ENCODE assay signal across 21 cellular contexts in genomic region chr3:184765047-184765729, GRCh38. TPM values are rescaled to one million over a fixed set of nuclear protein-coding genes. Genes with fewer than 3 reads are reported as not detected.
DNase-seq lines count a peak whose midpoint lies in the region; ATAC-seq and TF ChIP-seq lines count a peak whose summit lies in the region.
"Had no signal": no experiment of that assay in that cellular context is flagged by ENCODE, and none has a peak within 500 bp of the region (broad histone marks: within the 10 kb centered on the region; RNA-seq: fewer than 3 reads in every experiment).

No MANE protein-coding gene starts in this region.

- in situ Hi-C loops in ACHN (cut with HindIII; ENCODE audit: low pct_ligation_motif_present, low pct_unique_long_range_greater_than_20kb, low sequenced_read_pairs), result no loop called here

- POLR2A ChIA-PET in PC-9 (lab: Charles Lee; ENCODE audit: unreplicated experiment), result interaction anchor here (0.6 to 0.7 kb wide), 4 partner anchors 24 to 205 kb away, joined by 3 to 5 read pairs (median 4); no protein-coding TSS in a partner anchor

- TF ChIP-seq POLR2A in spleen (IDR thresholded peaks at IDR 0.05), result no peak

- no peaks in the 10 kb centered on the region for H3K79me2 ChIP-seq in PC-9 (ENCODE audit: low read depth)

- ATAC-seq in GM21723 (IDR thresholded peaks at IDR 0.05; ENCODE audit: unreplicated experiment), result no peak
- ATAC-seq: gastroesophageal sphincter had no signal

- H2AFZ ChIP-seq in PC-9, result no peak overlapping the region

- H3K4me3 ChIP-seq in PC-9 (no peak overlapping the region), spleen (no peak overlapping the region)
- H3K4me3 ChIP-seq: gastroesophageal sphincter, stomach, transverse colon had no signal

- H3K4me1 ChIP-seq in PC-9 (replicated peaks; ENCODE audit: insufficient read depth), result peaks cover 15% of the 10 kb centered on the region
- peaks cover 0 to 29% (median 16%) of the 10 kb centered on the region in 6 donors for H3K4me1 ChIP-seq in spleen
- H3K4me1 ChIP-seq: Caco-2 had no signal

- H3K9me2 ChIP-seq in PC-9 (ENCODE audit: insufficient read depth), result no peaks in the 10 kb centered on the region

- TF ChIP-seq CTCF in PC-9 (conservative IDR thresholded peaks at IDR 0.05) (no peak), spleen (IDR thresholded peaks at IDR 0.05 in 8 of 11, conservative IDR thresholded peaks at IDR 0.05 in 3 of 11) (no peak)

- 74 to 87% (median 81%) methylated on average over 10 of the region's 10 CpGs for WGBS in spleen, 5 donors

- CTCF ChIA-PET in PC-9 (lab: Charles Lee), result interaction anchor here (0.6 to 1.0 kb wide), 4 partner anchors 29 to 288 kb away, joined by 3 to 13 read pairs (median 5); partner anchors contain the start of gene EPHB3

- peaks cover 10% of the 10 kb centered on the region; the same call in 1 of the 2 replicates for H3K27me3 ChIP-seq in PC-9 (ENCODE audit: insufficient read depth, low read depth)
- H3K27me3 ChIP-seq in spleen (replicated peaks in 1 of 7), result peaks cover 0 to 8% (median 0%) of the 10 kb centered on the region in 7 donors
- H3K27me3 ChIP-seq: stomach, transverse colon had no signal

- H3K4me2 ChIP-seq in PC-9, result peak overlapping the region; percentile 46

- H3K27ac ChIP-seq in PC-9, result peak overlapping the region; percentile 57
- no peak overlapping the region for H3K27ac ChIP-seq in spleen
- H3K27ac ChIP-seq: gastroesophageal sphincter, HL-60, stomach, transverse colon had no signal

- intact Hi-C loops in PC-9 (cut with micrococcal nuclease; ENCODE audit: unreplicated experiment), result loop anchor here (2.0 kb wide), 1 partner anchor 26 kb away; no protein-coding TSS in a partner anchor
- intact Hi-C loops in spleen (cut with DNase I; ENCODE audit: low total_unique reads), result no loop called here

- no peaks in the 10 kb centered on the region for H4K20me1 ChIP-seq in PC-9 (ENCODE audit: insufficient read depth)

- H3F3A ChIP-seq in PC-9 (ENCODE audit: insufficient read depth, low read depth), result peaks cover 16% of the 10 kb centered on the region; the same call in 1 of the 2 replicates

- DNase-seq in HPDE6-E6E7 (ENCODE audit: extremely low spot score) (peak; percentile 92), PC-9 (peak in 1 of 2 experiments; percentile 64), islet precursor cell (peak; percentile 68), spleen (peak; percentile 41), NCI-H226 (no peak), putamen (ENCODE audit: low spot score) (no peak), ACHN (no peak)
- DNase-seq: activated naive CD4-positive, alpha-beta T cell; activated T-cell treated with anti-CD3 and anti-CD28 coated beads, Interleukin-2, amount 50 U/mL, for 24 hours; amniotic stem cell; Caco-2; dermis blood vessel endothelial cell; NCI-H2029; NK-92 treated with Interleukin-12 subunit alpha and Interleukin-12 subunit beta, amount 100 ng/mL, for 24 hours; small intestine; stimulated activated CD4-positive, alpha-beta T cell treated with anti-CD3 and anti-CD28 coated beads, Interleukin-4, amount 100 ng/mL, for 24 hours; stomach had no signal

- H3K36me3 ChIP-seq in PC-9 (ENCODE audit: low read depth), result no peaks in the 10 kb centered on the region
- H3K36me3 ChIP-seq in spleen, result no peaks in the 10 kb centered on the region
- H3K36me3 ChIP-seq: gastroesophageal sphincter, stomach, transverse colon had no signal

- no peaks in the 10 kb centered on the region for H3K9me3 ChIP-seq in PC-9 (ENCODE audit: insufficient read depth, low read depth)
- H3K9me3 ChIP-seq in spleen, result no peaks in the 10 kb centered on the region
- H3K9me3 ChIP-seq: Caco-2, gastroesophageal sphincter, stomach, transverse colon had no signal

- BruUV-seq in PC-9 (replicated peaks; lab: Mats Ljungman, UMichigan), result no TSS peak

RNA-seq across cellular contexts. Expression of gene VPS8, which starts 46.8 kb away (rescaled TPM):
- total RNA-seq in PC-9 (2021) (71.8 and 80.8 TPM in 2 replicates), spleen (100 to 1,000 TPM in 5 of 7 donors, 10 to 100 TPM in 2; 88.6 to 169 (median 109) TPM)
- 10 to 100 TPM in 2 of 3 donors, 1 to 10 TPM in 1; 9.1 to 12.0 (median 11.6) TPM for polyA plus RNA-seq in spleen

RNA-seq across cellular contexts. Expression of gene MAGEF1, which starts 53.3 kb away (rescaled TPM):
- total RNA-seq in PC-9 (2021) (97.2 and 106 TPM in 2 replicates), spleen (10 to 100 TPM; 16.5 to 22.6 (median 19.0) TPM)
- 10 to 100 TPM; 36.2 to 42.1 (median 38.1) TPM for polyA plus RNA-seq in spleen

Comparison
In these comparisons a context has a peak if more than half of its experiments do, and no peak if none do; other contexts are left out.
1. DNase-seq: peak in HPDE6-E6E7 (single experiment), islet precursor cell (single experiment) and spleen (single experiment); none in NCI-H226 (single experiment), putamen (single experiment) and ACHN (single experiment).